Comparison of ENCODE assay signal across 26 cellular contexts in genomic region chr12:110534811-110535210, GRCh38. TPM values are rescaled to one million over a fixed set of nuclear protein-coding genes. Genes with fewer than 3 reads are reported as not detected.
DNase-seq lines count a peak whose midpoint lies in the region; ATAC-seq and TF ChIP-seq lines count a peak whose summit lies in the region.
"Had no signal": no experiment of that assay in that cellular context is flagged by ENCODE, and none has a peak within 500 bp of the region (broad histone marks: within the 10 kb centered on the region; RNA-seq: fewer than 3 reads in every experiment).

No MANE protein-coding gene starts in this region.

- ATAC-seq in activated naive CD8-positive, alpha-beta T cell treated with anti-CD3 and anti-CD28 coated beads, Interleukin-2, amount 50 U/mL, for 24 hours, result no peak
- no peak for ATAC-seq in gastroesophageal sphincter
- no peak for ATAC-seq in HG03354 (IDR thresholded peaks at IDR 0.05; ENCODE audit: poor library complexity, severe bottlenecking, unreplicated experiment)
- ATAC-seq: GM23338 had no signal

- H3K4me3 ChIP-seq in cardiac muscle cell, result no peak overlapping the region
- H3K4me3 ChIP-seq in gastroesophageal sphincter, result no peak overlapping the region
- no peak overlapping the region for H3K4me3 ChIP-seq in sigmoid colon
- H3K4me3 ChIP-seq: BLaER1, GM23338, HAP-1 had no signal

- no peaks in the 10 kb centered on the region for H3K9me3 Mint-ChIP-seq in activated naive CD8-positive, alpha-beta T cell treated with anti-CD3 and anti-CD28 coated beads, Interleukin-2, amount 50 U/mL, for 24 hours
- H3K9me3 Mint-ChIP-seq in activated T-cell treated with anti-CD3 and anti-CD28 coated beads, Interleukin-2, amount 50 U/mL, for 24 hours, result no peaks in the 10 kb centered on the region
- H3K9me3 Mint-ChIP-seq: CD4-positive, alpha-beta T cell; GM23338 had no signal

- no peak for TF ChIP-seq EP300 in gastroesophageal sphincter (IDR thresholded peaks at IDR 0.05)
- TF ChIP-seq EP300 in sigmoid colon (IDR thresholded peaks at IDR 0.05), result no peak

- WGBS in gastroesophageal sphincter (ENCODE audit: low coverage in 1 of 2), 2 donors, result 35 to 42% methylated on average over 3 to 6 of the region's 6 CpGs
- WGBS in sigmoid colon, 2 donors, result 75 to 84% methylated on average over 6 of the region's 6 CpGs

- H3K27me3 ChIP-seq in cardiac muscle cell (no peaks in the 10 kb centered on the region), gastroesophageal sphincter (no peaks in the 10 kb centered on the region), sigmoid colon (no peaks in the 10 kb centered on the region)
- H3K27me3 ChIP-seq: BLaER1 had no signal

- intact Hi-C loops in cardiac septum (cut with DNase I) (loop anchor here (5.0 kb wide), 1 partner anchor 47 kb away; the partner anchor contains the start of gene PPTC7), sigmoid colon (cut with DNase I) (no loop called here)

- H3K4me1 Mint-ChIP-seq in activated naive CD8-positive, alpha-beta T cell treated with anti-CD3 and anti-CD28 coated beads, Interleukin-2, amount 50 U/mL, for 24 hours, result peaks cover 49% of the 10 kb centered on the region
- H3K4me1 Mint-ChIP-seq in activated T-cell treated with anti-CD3 and anti-CD28 coated beads, Interleukin-2, amount 50 U/mL, for 24 hours (ENCODE audit: low read depth), result peaks cover 66% of the 10 kb centered on the region

- H3K4me3 Mint-ChIP-seq in activated naive CD8-positive, alpha-beta T cell treated with anti-CD3 and anti-CD28 coated beads, Interleukin-2, amount 50 U/mL, for 24 hours, result no peak overlapping the region
- no peak overlapping the region for H3K4me3 Mint-ChIP-seq in activated T-cell treated with anti-CD3 and anti-CD28 coated beads, Interleukin-2, amount 50 U/mL, for 24 hours
- H3K4me3 Mint-ChIP-seq: CD4-positive, alpha-beta T cell; GM23338 had no signal

- H3K9me3 ChIP-seq in cardiac muscle cell (ENCODE audit: low read depth) (no peaks in the 10 kb centered on the region), gastroesophageal sphincter (no peaks in the 10 kb centered on the region), sigmoid colon (no peaks in the 10 kb centered on the region)
- H3K9me3 ChIP-seq: BLaER1, HAP-1 had no signal

- H3K27ac Mint-ChIP-seq in activated naive CD8-positive, alpha-beta T cell treated with anti-CD3 and anti-CD28 coated beads, Interleukin-2, amount 50 U/mL, for 24 hours, result peak overlapping the region; percentile 55
- no peak overlapping the region for H3K27ac Mint-ChIP-seq in activated T-cell treated with anti-CD3 and anti-CD28 coated beads, Interleukin-2, amount 50 U/mL, for 24 hours
- H3K27ac Mint-ChIP-seq: CD4-positive, alpha-beta T cell; GM23338 had no signal

- H3K27ac ChIP-seq in cardiac muscle cell, result peak overlapping the region; percentile 13
- peak overlapping the region in 3 of 4 donors; percentile 7 to 89 (median 63) for H3K27ac ChIP-seq in gastroesophageal sphincter
- peak overlapping the region; percentile 33 to 78 (median 60) for H3K27ac ChIP-seq in sigmoid colon
- H3K27ac ChIP-seq: 22Rv1, BLaER1, KMS-11, RWPE1 had no signal

- peaks cover 4% of the 10 kb centered on the region for H3K36me3 ChIP-seq in cardiac muscle cell
- peaks cover 0 to 43% of the 10 kb centered on the region in 2 donors for H3K36me3 ChIP-seq in gastroesophageal sphincter
- H3K36me3 ChIP-seq in sigmoid colon, result peaks cover 0 to 36% (median 10%) of the 10 kb centered on the region in 4 donors

- H3K36me3 Mint-ChIP-seq in activated naive CD8-positive, alpha-beta T cell treated with anti-CD3 and anti-CD28 coated beads, Interleukin-2, amount 50 U/mL, for 24 hours (ENCODE audit: low read depth), result peaks cover 67% of the 10 kb centered on the region
- H3K36me3 Mint-ChIP-seq in activated T-cell treated with anti-CD3 and anti-CD28 coated beads, Interleukin-2, amount 50 U/mL, for 24 hours (ENCODE audit: low read depth), result peaks cover 94% of the 10 kb centered on the region

- H3K4me1 ChIP-seq in cardiac muscle cell (ENCODE audit: low read depth) (peaks cover 75% of the 10 kb centered on the region), gastroesophageal sphincter (peaks cover 17 to 89% (median 24%) of the 10 kb centered on the region in 3 donors), sigmoid colon (peaks cover 0 to 82% (median 69%) of the 10 kb centered on the region in 4 donors)
- H3K4me1 ChIP-seq: BLaER1 had no signal

- TF ChIP-seq CTCF in cardiac muscle cell (IDR thresholded peaks at IDR 0.05; ENCODE audit: low read depth, low read length) (no peak), gastroesophageal sphincter (IDR thresholded peaks at IDR 0.05) (no peak), sigmoid colon (IDR thresholded peaks at IDR 0.05) (no peak)

- TF ChIP-seq POLR2A in gastroesophageal sphincter (IDR thresholded peaks at IDR 0.05) (no peak), sigmoid colon (IDR thresholded peaks at IDR 0.05) (no peak)

- no peaks in the 10 kb centered on the region for H3K27me3 Mint-ChIP-seq in activated naive CD8-positive, alpha-beta T cell treated with anti-CD3 and anti-CD28 coated beads, Interleukin-2, amount 50 U/mL, for 24 hours
- no peaks in the 10 kb centered on the region for H3K27me3 Mint-ChIP-seq in activated T-cell treated with anti-CD3 and anti-CD28 coated beads, Interleukin-2, amount 50 U/mL, for 24 hours
- H3K27me3 Mint-ChIP-seq: CD4-positive, alpha-beta T cell had no signal

- no peak for DNase-seq in cardiac muscle cell (ENCODE audit: low read depth in 1 of 2, low spot score in 1 of 2)
- DNase-seq in cardiac septum (ENCODE audit: low spot score), result no peak
- DNase-seq in activated naive CD8-positive, alpha-beta T cell treated with anti-CD3 and anti-CD28 coated beads, Interleukin-2, amount 50 U/mL, for 24 hours, result no peak
- no peak for DNase-seq in sigmoid colon
- no peak for DNase-seq in MV-4-11 (lab: John Stamatoyannopoulos, UW)
- no peak for DNase-seq in activated T-cell treated with anti-CD3 and anti-CD28 coated beads, Interleukin-2, amount 50 U/mL, for 24 hours
- DNase-seq: ACHN; CD4-positive, alpha-beta T cell; COR-L47; DMS 273 treated with DMSO at 0.1 percent for 48 hours; DND-41; IMR-90; NCI-H187; NCI-H2107; NCI-H510A; NCI-H748 treated with DMSO at 0.1 percent for 48 hours; NK-92 treated with Interleukin-12 subunit alpha and Interleukin-12 subunit beta, amount 100 ng/mL, for 24 hours; SIG-M5 had no signal

RNA-seq across cellular contexts. Expression of gene RAD9B, which starts 32.7 kb away (rescaled TPM):
- 0.21 and 1.1 TPM in 2 replicates for total RNA-seq in cardiac muscle cell
- polyA plus RNA-seq in cardiac muscle cell, result 1.5 and 2.3 TPM in 2 replicates
- total RNA-seq in cardiac septum, result 0.65 TPM
- 1 to 10 TPM; 1.1 to 5.1 (median 1.9) TPM for total RNA-seq in gastroesophageal sphincter
- under 1 TPM; 0.41 to 0.71 (median 0.61) TPM for total RNA-seq in sigmoid colon
- polyA plus RNA-seq in sigmoid colon, result under 1 TPM in 2 of 3 donors, not detected in 1; 0.36 to 0.46 TPM
- total RNA-seq: GM23338 had no signal
- polyA plus RNA-seq: GM23338 had no signal

RNA-seq across cellular contexts. Expression of gene VPS29, which starts 32.9 kb away (rescaled TPM):
- 57.7 and 70.1 TPM in 2 replicates for total RNA-seq in cardiac muscle cell
- polyA plus RNA-seq in cardiac muscle cell, result 170 and 179 TPM in 2 replicates
- 76.3 TPM for total RNA-seq in cardiac septum
- 100 to 1,000 TPM; 101 to 184 (median 159) TPM for total RNA-seq in gastroesophageal sphincter
- total RNA-seq in sigmoid colon, result 100 to 1,000 TPM; 120 to 209 (median 172) TPM
- polyA plus RNA-seq in sigmoid colon, result 100 to 1,000 TPM; 157 to 281 (median 206) TPM

RNA-seq across cellular contexts. Expression of gene PPTC7, which starts 48.3 kb away (rescaled TPM):
- 15.3 and 21.7 TPM in 2 replicates for total RNA-seq in cardiac muscle cell
- polyA plus RNA-seq in cardiac muscle cell, result 16.3 and 24.8 TPM in 2 replicates
- 55.0 TPM for total RNA-seq in cardiac septum
- total RNA-seq in gastroesophageal sphincter, result 10 to 100 TPM; 37.5 to 48.6 (median 41.9) TPM
- total RNA-seq in sigmoid colon, result 10 to 100 TPM; 19.4 to 30.3 (median 22.5) TPM
- polyA plus RNA-seq in sigmoid colon, result 10 to 100 TPM; 16.1 to 24.5 (median 18.6) TPM

Comparison
In these comparisons a context has a peak if more than half of its experiments do, and no peak if none do; other contexts are left out.
1. H3K27ac ChIP-seq: peak in every context shown above with its lines; median percentile 63 in gastroesophageal sphincter; 60 in sigmoid colon; 13 in cardiac muscle cell.